Comparison of ENCODE assay signal across 8 cellular contexts in the genomic region with DNA sequence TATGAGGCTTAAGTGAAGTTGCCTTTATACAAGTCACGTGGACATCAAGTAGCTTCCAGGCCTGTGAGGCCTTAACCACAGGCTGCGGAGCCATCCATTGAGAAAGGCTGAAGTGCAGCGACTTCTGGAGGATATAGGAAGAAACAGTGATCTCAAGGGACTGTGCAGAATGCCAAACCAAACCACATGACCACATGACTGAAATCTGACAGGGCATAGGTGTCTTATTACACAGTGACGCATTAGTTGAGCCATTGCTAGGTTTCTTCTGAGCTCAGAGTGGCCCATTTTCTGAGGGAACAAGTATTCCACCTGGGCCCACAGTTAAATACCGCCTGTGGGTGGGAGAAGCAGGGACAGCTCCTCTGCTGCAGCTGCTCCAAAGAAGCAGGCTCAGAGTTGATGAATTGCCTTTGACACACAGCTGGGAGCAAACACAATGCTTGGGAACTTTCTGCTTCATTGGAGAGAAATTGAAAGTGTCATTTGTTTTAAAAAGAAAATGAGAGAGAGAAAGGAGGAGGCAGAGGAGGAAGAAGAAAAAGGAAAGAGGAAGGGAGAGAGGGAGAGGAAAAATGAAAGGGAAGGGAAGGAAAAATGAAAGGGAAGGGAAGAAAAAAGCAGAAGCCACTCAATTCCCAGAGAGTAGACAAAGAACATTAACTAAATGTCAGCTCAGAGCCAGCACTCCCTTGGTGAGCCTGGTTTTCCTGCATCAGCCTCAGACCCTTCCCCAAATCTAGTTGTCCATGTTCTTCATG.
DNase-seq lines count a peak whose midpoint lies in the region; ATAC-seq and TF ChIP-seq lines count a peak whose summit lies in the region.

No MANE protein-coding gene starts in this region.

- no peak overlapping the region for H3K4me3 ChIP-seq in fibroblast of villous mesenchyme (ENCODE audit: low read depth, low read length)

- intact Hi-C loops in left colon (cut with DNase I, micrococcal nuclease): no loop called here

- TF ChIP-seq CTCF in fibroblast of villous mesenchyme (IDR thresholded peaks at IDR 0.05; ENCODE audit: insufficient read depth, low read depth, low read length): peak; percentile 10

- DNase-seq in SHP77 (lab: John Stamatoyannopoulos, UW): peak; percentile 65 to 67
- DNase-seq in fibroblast of villous mesenchyme (ENCODE audit: low read depth): peak; percentile 93
- DNase-seq in NCI-H146 treated with DMSO at 0.1 percent for 48 hours (lab: John Stamatoyannopoulos, UW; ENCODE audit: unreplicated experiment): no peak
- DNase-seq in GM19240 (ENCODE audit: insufficient read length, low spot score): no peak
- DNase-seq in left colon: no peak
- no peak for DNase-seq in NK-92 (lab: John Stamatoyannopoulos, UW; ENCODE audit: unreplicated experiment)

- ATAC-seq in GM19023 (IDR thresholded peaks at IDR 0.05; ENCODE audit: unreplicated experiment) (peak; percentile 69), HG03469 (IDR thresholded peaks at IDR 0.05; ENCODE audit: unreplicated experiment) (peak; percentile 87), left colon (no peak)

Comparison
In these comparisons a context has a peak if more than half of its experiments do, and no peak if none do; other contexts are left out.
1. DNase-seq: peak in SHP77 (2 of 2) and fibroblast of villous mesenchyme (single experiment); none in NCI-H146 treated with DMSO at 0.1 percent for 48 hours (single experiment), GM19240 (single experiment), left colon (0 of 2) and NK-92 (single experiment).